In genomic region chr11:69700278-69701140, GRCh38 we compare ENCODE assay signal across 1 cellular context.
TF ChIP-seq lines count a peak whose summit lies in the region.

No MANE protein-coding gene starts in this region.

TF ChIP-seq in WTC11, 78 proteins besides CTCF, POLR2A, EP300 and RAD21 (continued from another document):
- TF ChIP-seq GABPB1 (CRISPR knock-in tag; IDR thresholded peaks at IDR 0.05) (0 out of 2 replicates have a peak, but pooled peaks have one; percentile 15), NFE2L1 (CRISPR knock-in tag; IDR thresholded peaks at IDR 0.05) (0 out of 2 replicates have a peak, but pooled peaks have one; percentile 51), ZNF532 (CRISPR knock-in tag; IDR thresholded peaks at IDR 0.05; ENCODE audit: borderline replicate concordance) (0 out of 2 replicates have a peak, but pooled peaks have one; percentile 66), FOXP4 (CRISPR knock-in tag; IDR thresholded peaks at IDR 0.05) (peak; percentile 88; the same call in 1 of the 2 replicates), ATF1 (CRISPR knock-in tag; IDR thresholded peaks at IDR 0.05) (no peak), TEAD1 (CRISPR knock-in tag; IDR thresholded peaks at IDR 0.05) (peak; percentile 55; the same call in 1 of the 2 replicates)
